ENCODE assay signal across 16 cellular contexts in the genomic region with DNA sequence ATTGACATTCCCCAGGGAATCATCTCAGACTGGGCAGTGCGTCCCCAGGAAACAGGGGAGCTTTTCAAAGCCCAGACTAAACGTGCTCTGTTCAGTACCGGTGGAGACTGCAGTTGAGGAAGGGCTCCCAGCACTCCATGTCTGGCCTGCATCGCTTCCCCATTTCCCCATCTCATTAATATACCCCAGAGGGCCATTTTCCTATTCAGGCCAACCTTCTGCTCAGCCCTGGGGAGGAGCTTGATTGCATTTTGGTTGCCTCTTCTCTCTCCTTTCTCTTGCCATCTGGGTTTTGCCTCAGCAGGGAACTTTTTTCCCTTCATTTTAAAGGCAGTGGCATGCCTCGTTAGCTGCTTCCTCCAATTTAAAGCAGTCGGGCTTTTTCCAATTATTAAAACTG.
A peak's percentile ranks its signal among the peaks of the same experiment; 100 is the strongest.
DNase-seq lines count a peak whose midpoint lies in the region; ATAC-seq, FAIRE-seq and TF ChIP-seq lines count a peak whose summit lies in the region.
"Had no signal": no experiment of that assay in that cellular context is flagged by ENCODE, and none has a peak within 500 bp of the region (broad histone marks: within the 10 kb centered on the region; RNA-seq: fewer than 3 reads in every experiment).

No MANE protein-coding gene starts in this region.

- H3K4me3 ChIP-seq in ectodermal cell (ENCODE audit: insufficient read depth, low read depth, low read length) (no peak overlapping the region), HepG2 (replicated peaks in 1 of 3; ENCODE audit: insufficient read depth in 1 of 3, low read depth in 2 of 3, low read length in 3 of 3) (no peak overlapping the region), ascending aorta (no peak overlapping the region)
- H3K4me3 ChIP-seq: adrenal gland had no signal

- H3K4me1 ChIP-seq in ectodermal cell (ENCODE audit: control insufficient read depth, insufficient read depth, low read length) (peaks cover 27% of the 10 kb centered on the region), HepG2 (ENCODE audit: insufficient read depth, low read length) (peaks cover 13% of the 10 kb centered on the region), ascending aorta (no peaks in the 10 kb centered on the region)
- H3K4me1 ChIP-seq: adrenal gland had no signal

- no peak for TF ChIP-seq POLR2A in HepG2 (IDR thresholded peaks at IDR 0.05; ENCODE audit: insufficient read depth in 1 of 2, low read depth in 2 of 2, low read length in 2 of 2)

- no peaks in the 10 kb centered on the region for H4K20me1 ChIP-seq in HepG2 (ENCODE audit: insufficient read depth, low read length)

- peak overlapping the region; percentile 66 for H3K27ac ChIP-seq in ectodermal cell (ENCODE audit: insufficient read depth, low read depth, low read length, poor library complexity, severe bottlenecking)
- no peak overlapping the region for H3K27ac ChIP-seq in HepG2 (ENCODE audit: extremely low read length, insufficient read depth, low read length)
- no peak overlapping the region for H3K27ac ChIP-seq in ascending aorta
- H3K27ac ChIP-seq: adrenal gland had no signal

- in situ Hi-C loops in HepG2 (cut with HindIII; ENCODE audit: extremely low pct_ligation_motif_present, low pct_unique_long_range_greater_than_20kb), result no loop called here

- H3K9me3 ChIP-seq in ectodermal cell (ENCODE audit: control insufficient read depth, low read length), result no peaks in the 10 kb centered on the region
- no peaks in the 10 kb centered on the region for H3K9me3 ChIP-seq in HepG2 (ENCODE audit: low read length)
- no peaks in the 10 kb centered on the region for H3K9me3 ChIP-seq in ascending aorta
- H3K9me3 ChIP-seq: adrenal gland had no signal

- peak; percentile 25 to 63 for DNase-seq in NCI-H524 (lab: John Stamatoyannopoulos, UW)
- no peak for DNase-seq in NCI-H524 treated with DMSO at 0.1 percent for 48 hours (lab: John Stamatoyannopoulos, UW)
- DNase-seq in NCI-H2171 (lab: John Stamatoyannopoulos, UW), result peak; percentile 68
- no peak for DNase-seq in stimulated activated effector memory CD8-positive, alpha-beta T cell treated with anti-CD3 and anti-CD28 coated beads, Interleukin-12 subunit alpha, Interleukin-12 subunit beta, amount 100 ng/mL, for 72 hours (ENCODE audit: low spot score in 2 of 2)
- DNase-seq in HepG2 (ENCODE audit: low spot score), result no peak
- DNase-seq in ascending aorta (ENCODE audit: low spot score in 2 of 2), result no peak
- DNase-seq: adrenal gland; effector memory CD4-positive, alpha-beta T cell; right cardiac atrium; Right ventricle myocardium superior; T-helper 2 cell had no signal

- H3K27me3 ChIP-seq in ectodermal cell (ENCODE audit: control insufficient read depth, insufficient read depth, low read length, poor library complexity, severe bottlenecking), result no peaks in the 10 kb centered on the region
- no peaks in the 10 kb centered on the region for H3K27me3 ChIP-seq in HepG2 (ENCODE audit: control insufficient read depth in 1 of 2, insufficient read depth in 2 of 2, low read length in 2 of 2)
- H3K27me3 ChIP-seq in ascending aorta, result no peaks in the 10 kb centered on the region
- H3K27me3 ChIP-seq: adrenal gland had no signal

- no peak for TF ChIP-seq EP300 in HepG2 (IDR thresholded peaks at IDR 0.05; ENCODE audit: low read depth in 2 of 2, low read length in 2 of 2)
- TF ChIP-seq EP300 in HepG2 (CRISPR knock-in tag; IDR thresholded peaks at IDR 0.05; ENCODE audit: borderline replicate concordance), result no peak

- H3K4me2 ChIP-seq in HepG2 (ENCODE audit: low read depth, low read length), result no peak overlapping the region

- WGBS in ectodermal cell, 2 experiments, result 34 to 39% methylated on average over 6 of the region's 6 CpGs
- WGBS in HepG2 (ENCODE audit: low lambda C conversion rate), result 99% methylated on average over 6 of the region's 6 CpGs

- H3K9ac ChIP-seq in HepG2 (ENCODE audit: insufficient read depth, low read depth, low read length), result no peak overlapping the region

- POLR2A ChIA-PET in HepG2 (lab: Yijun Ruan, JAX), result no interaction called here

- H3K9me3 Mint-ChIP-seq in stimulated activated effector memory CD8-positive, alpha-beta T cell treated with anti-CD3 and anti-CD28 coated beads, Interleukin-12 subunit alpha, Interleukin-12 subunit beta, amount 100 ng/mL, for 72 hours, result no peaks in the 10 kb centered on the region

- ATAC-seq in stimulated activated effector memory CD8-positive, alpha-beta T cell treated with anti-CD3 and anti-CD28 coated beads, Interleukin-12 subunit alpha, Interleukin-12 subunit beta, amount 100 ng/mL, for 72 hours, result no peak
- ATAC-seq in HepG2 (no peak), GM18870 (IDR thresholded peaks at IDR 0.05; ENCODE audit: unreplicated experiment) (no peak)
- ATAC-seq: activated CD4-positive, CD25-positive, alpha-beta regulatory T cell treated with anti-CD3 and anti-CD28 coated beads, Interleukin-2, amount 50 U/mL, for 24 hours; right cardiac atrium had no signal

- TF ChIP-seq CTCF in HepG2 (CRISPR knock-in tag; IDR thresholded peaks at IDR 0.05) (no peak), ascending aorta (IDR thresholded peaks at IDR 0.05) (no peak)

- no peaks in the 10 kb centered on the region for H3K4me1 Mint-ChIP-seq in stimulated activated effector memory CD8-positive, alpha-beta T cell treated with anti-CD3 and anti-CD28 coated beads, Interleukin-12 subunit alpha, Interleukin-12 subunit beta, amount 100 ng/mL, for 72 hours

- peaks cover 14% of the 10 kb centered on the region for H3K36me3 Mint-ChIP-seq in stimulated activated effector memory CD8-positive, alpha-beta T cell treated with anti-CD3 and anti-CD28 coated beads, Interleukin-12 subunit alpha, Interleukin-12 subunit beta, amount 100 ng/mL, for 72 hours

- FAIRE-seq in HepG2 (lab: Jason Lieb, UNC), result no peak
- FAIRE-seq: keratinocyte, urothelium cell line had no signal

- peak overlapping the region; percentile 23 for H3K27ac Mint-ChIP-seq in stimulated activated effector memory CD8-positive, alpha-beta T cell treated with anti-CD3 and anti-CD28 coated beads, Interleukin-12 subunit alpha, Interleukin-12 subunit beta, amount 100 ng/mL, for 72 hours

- no peak for TF ChIP-seq RAD21 in HepG2 (CRISPR knock-in tag; IDR thresholded peaks at IDR 0.05)

- H3K4me3 Mint-ChIP-seq in stimulated activated effector memory CD8-positive, alpha-beta T cell treated with anti-CD3 and anti-CD28 coated beads, Interleukin-12 subunit alpha, Interleukin-12 subunit beta, amount 100 ng/mL, for 72 hours, result no peak overlapping the region

- H3K79me2 ChIP-seq in HepG2 (ENCODE audit: insufficient read depth, low read length), result no peaks in the 10 kb centered on the region

- intact Hi-C loops in HepG2 (cut with micrococcal nuclease; ENCODE audit: unreplicated experiment) (no loop called here), ascending aorta (cut with DNase I) (no loop called here)

- H3K36me3 ChIP-seq in ectodermal cell (ENCODE audit: control insufficient read depth, insufficient read depth, low read length) (no peaks in the 10 kb centered on the region), HepG2 (replicated peaks in 1 of 2; ENCODE audit: control insufficient read depth in 1 of 2, insufficient read depth in 2 of 2, low read length in 2 of 2) (peaks cover 0 to 2% of the 10 kb centered on the region in 2 experiments; a peak in 3 of 5 replicates), ascending aorta (no peaks in the 10 kb centered on the region)
- H3K36me3 ChIP-seq: adrenal gland had no signal

- no peak overlapping the region for H2AFZ ChIP-seq in HepG2 (ENCODE audit: low read length)

- BruUV-seq in HepG2 (replicated peaks; lab: Mats Ljungman, UMichigan), result no TSS peak

- CTCF ChIA-PET in HepG2 (lab: Yijun Ruan, JAX; ENCODE audit: low intra/inter-chr PET ratio, low total read pairs), result no interaction called here

TF ChIP-seq in HepG2, 621 proteins besides CTCF, POLR2A, EP300 and RAD21:
- TF ChIP-seq ZNF891 (CRISPR knock-in tag; IDR thresholded peaks at IDR 0.05) (no peak), NFIC (IDR thresholded peaks at IDR 0.05; ENCODE audit: low read length) (no peak), SIN3B (IDR thresholded peaks at IDR 0.05; ENCODE audit: low read length) (no peak), TBL1XR1 (IDR thresholded peaks at IDR 0.05; ENCODE audit: borderline replicate concordance, low read length, partially characterized antibody) (no peak), CREB1 (IDR thresholded peaks at IDR 0.05) (no peak), CREB1 (CRISPR knock-in tag; IDR thresholded peaks at IDR 0.05) (no peak), ZNF180 (CRISPR knock-in tag; IDR thresholded peaks at IDR 0.05; ENCODE audit: borderline replicate concordance, low read depth) (no peak), SETDB1 (CRISPR knock-in tag; IDR thresholded peaks at IDR 0.05; ENCODE audit: borderline replicate concordance) (no peak)
TF ChIP-seq in HepG2: peak in this region for 0.

Comparison
In these comparisons a context has a peak if more than half of its experiments do, and no peak if none do; other contexts are left out.
1. DNase-seq: peak in NCI-H524 (2 of 2) and NCI-H2171 (single experiment); none in NCI-H524 treated with DMSO at 0.1 percent for 48 hours (single experiment), stimulated activated effector memory CD8-positive, alpha-beta T cell treated with anti-CD3 and anti-CD28 coated beads, Interleukin-12 subunit alpha, Interleukin-12 subunit beta, amount 100 ng/mL, for 72 hours (0 of 2), HepG2 (single experiment) and ascending aorta (0 of 2).